1 cellular context compared by ENCODE assay signal in the genomic region with DNA sequence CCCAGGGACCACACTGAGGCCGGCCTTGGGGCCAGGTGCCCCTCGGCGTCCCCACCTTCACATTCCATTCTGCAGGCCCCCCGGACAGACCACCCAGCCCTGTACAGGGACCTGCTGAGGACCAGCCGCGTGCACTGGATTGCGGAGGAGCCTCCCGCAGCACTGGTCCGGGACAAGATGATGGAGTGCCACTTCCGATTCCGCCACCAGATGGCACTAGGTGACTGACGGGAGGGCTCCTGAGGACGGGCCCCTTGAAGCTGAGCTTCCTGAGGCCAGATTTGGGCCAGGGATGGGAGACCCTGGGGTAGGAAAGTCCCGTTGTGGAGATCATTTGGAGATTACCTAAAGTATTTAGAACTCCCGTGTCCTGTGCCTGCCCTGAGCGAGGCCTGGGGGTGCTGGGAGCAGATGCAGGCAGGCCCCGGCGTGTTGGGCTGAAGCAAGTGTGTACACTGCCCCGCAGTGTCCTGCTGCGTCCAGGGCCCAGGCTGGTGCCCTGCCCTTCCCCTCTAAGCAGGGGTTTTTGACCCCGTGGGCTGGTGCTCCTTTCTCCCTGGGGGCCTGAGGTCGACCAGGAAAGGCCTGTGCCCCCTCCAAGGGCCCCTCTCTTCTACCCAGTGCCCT.
TF ChIP-seq lines count a peak whose summit lies in the region.

No MANE protein-coding gene starts in this region.

TF ChIP-seq in A549, 52 proteins besides CTCF, POLR2A, EP300 and RAD21 (continued from another document):
- TF ChIP-seq E2F6 (IDR thresholded peaks at IDR 0.05; ENCODE audit: borderline replicate concordance, low read depth) (no peak), FOSB (CRISPR knock-in tag; IDR thresholded peaks at IDR 0.05) (no peak), SMC3 (IDR thresholded peaks at IDR 0.05) (peak; percentile 79), ZNF302 (CRISPR knock-in tag; IDR thresholded peaks at IDR 0.05) (no peak), MAFK (IDR thresholded peaks at IDR 0.05; ENCODE audit: partially characterized antibody) (no peak), CBX8 (IDR thresholded peaks at IDR 0.05) (no peak)
